ENCODE assay signal across 15 cellular contexts in genomic region chr1:232561381-232561780, GRCh38.
DNase-seq lines count a peak whose midpoint lies in the region; ATAC-seq and TF ChIP-seq lines count a peak whose summit lies in the region.
"Had no signal": no experiment of that assay in that cellular context is flagged by ENCODE, and none has a peak within 500 bp of the region (broad histone marks: within the 10 kb centered on the region; RNA-seq: fewer than 3 reads in every experiment).

No MANE protein-coding gene starts in this region.

- H3K23ac ChIP-seq in IMR-90 (ENCODE audit: low read depth, low read length) (no peak overlapping the region), mesendoderm (ENCODE audit: low read length) (no peak overlapping the region)

- no peak for TF ChIP-seq POLR2A in IMR-90 (IDR thresholded peaks at IDR 0.05; ENCODE audit: low read depth, low read length)

- ATAC-seq in IMR-90 (ENCODE audit: low read depth) (no peak), GM19452 (IDR thresholded peaks at IDR 0.05; ENCODE audit: unreplicated experiment) (no peak)
- no peak for ATAC-seq in naive thymus-derived CD8-positive, alpha-beta T cell
- ATAC-seq: HCT116 had no signal

- peaks cover 0 to 2% (median 0%) of the 10 kb centered on the region in 5 donors for H3K27me3 Mint-ChIP-seq in naive thymus-derived CD8-positive, alpha-beta T cell

- H3K79me1 ChIP-seq in IMR-90 (ENCODE audit: low read depth in 1 of 2, low read length in 2 of 2) (0 out of 4 replicates have a peak, but pooled peaks cover under 1% of the 10 kb centered on the region in 2 experiments), mesendoderm (ENCODE audit: low read length) (peaks cover 10% of the 10 kb centered on the region)

- no TSS peak for BruUV-seq in IMR-90 (replicated peaks; lab: Mats Ljungman, UMichigan)

- H3K56ac ChIP-seq in IMR-90 (ENCODE audit: extremely low read depth, insufficient read depth, low read length) = no peak overlapping the region
- peak overlapping the region; percentile 63 for H3K56ac ChIP-seq in mesendoderm (ENCODE audit: low read length)

- no peaks in the 10 kb centered on the region for H3K9me1 ChIP-seq in IMR-90 (ENCODE audit: insufficient read depth, low read length)

- H2AFZ ChIP-seq in IMR-90 (replicated peaks; ENCODE audit: low read length, poor library complexity) = no peak overlapping the region

- no peak overlapping the region for H4K5ac ChIP-seq in IMR-90 (ENCODE audit: low read depth, low read length)
- H4K5ac ChIP-seq in mesendoderm (ENCODE audit: low read length) = peak overlapping the region; percentile 29

- dilution Hi-C loops in IMR-90 (cut with HindIII; ENCODE audit: low sequenced_read_pairs, unreplicated experiment) = no loop called here

- H2BK120ac ChIP-seq in IMR-90 (ENCODE audit: low read depth, low read length) (no peak overlapping the region), mesendoderm (ENCODE audit: low read depth, low read length) (peak overlapping the region; percentile 92)

- H3K4me3 ChIP-seq in IMR-90 (ENCODE audit: insufficient read depth, low read depth, low read length) (no peak overlapping the region), mesendoderm (ENCODE audit: low read length) (no peak overlapping the region)
- H3K4me3 ChIP-seq: BLaER1 treated with 17β-estradiol and CSF1 and Interleukin-3, amounts not matched to agents 10 nM and 100 nM had no signal

- no peak overlapping the region for H3K4me3 Mint-ChIP-seq in naive thymus-derived CD8-positive, alpha-beta T cell
- H3K4me3 Mint-ChIP-seq: CD4-positive, CD25-positive, alpha-beta regulatory T cell had no signal

- H3K4ac ChIP-seq in IMR-90 (ENCODE audit: low read depth, low read length) (no peak overlapping the region), mesendoderm (ENCODE audit: low read depth, low read length) (peak overlapping the region; percentile 95)

- H3K27me3 ChIP-seq in IMR-90 (ENCODE audit: control insufficient read depth, insufficient read depth, low read length) (no peaks in the 10 kb centered on the region), mesendoderm (ENCODE audit: insufficient read depth, low read length, poor library complexity) (no peaks in the 10 kb centered on the region)
- H3K27me3 ChIP-seq: BLaER1 treated with 17β-estradiol and CSF1 and Interleukin-3, amounts not matched to agents 10 nM and 100 nM had no signal

- H3K27ac Mint-ChIP-seq in naive thymus-derived CD8-positive, alpha-beta T cell = no peak overlapping the region
- H3K27ac Mint-ChIP-seq: CD4-positive, CD25-positive, alpha-beta regulatory T cell had no signal

- CTCF ChIA-PET in IMR-90 (lab: Yijun Ruan, JAX) = no interaction called here

- H3K9ac ChIP-seq in IMR-90 (ENCODE audit: low read depth, low read length) = no peak overlapping the region
- no peak overlapping the region for H3K9ac ChIP-seq in mesendoderm (ENCODE audit: low read length)
- H3K9ac ChIP-seq: BLaER1 treated with 17β-estradiol and CSF1 and Interleukin-3, amounts not matched to agents 10 nM and 100 nM had no signal

- no peaks in the 10 kb centered on the region for H3K36me3 Mint-ChIP-seq in naive thymus-derived CD8-positive, alpha-beta T cell
- H3K36me3 Mint-ChIP-seq: CD4-positive, CD25-positive, alpha-beta regulatory T cell had no signal

- intact Hi-C loops in IMR-90 (cut with micrococcal nuclease) = no loop called here

- H2BK15ac ChIP-seq in IMR-90 (ENCODE audit: low read depth, low read length) (0 out of 3 replicates have a peak overlapping the region, but pooled peaks have one; percentile 7), mesendoderm (replicated peaks; ENCODE audit: low read depth) (peak overlapping the region; percentile 14)

- peak; percentile 30 for DNase-seq in NCI-H748 (lab: John Stamatoyannopoulos, UW; ENCODE audit: unreplicated experiment)
- DNase-seq in NCI-H748 treated with DMSO at 0.1 percent for 48 hours (lab: John Stamatoyannopoulos, UW) = no peak
- DNase-seq in IMR-90 = no peak
- DNase-seq in RPMI8226 = peak; percentile 56
- DNase-seq in mesendoderm = no peak
- DNase-seq in H4 (ENCODE audit: low spot score) = no peak
- DNase-seq in naive thymus-derived CD8-positive, alpha-beta T cell = no peak
- DNase-seq: 8988T; ACHN; CD4-positive, CD25-positive, alpha-beta regulatory T cell; DMS 273 treated with DMSO at 0.1 percent for 48 hours had no signal

- no peak overlapping the region for H3K4me2 ChIP-seq in IMR-90 (ENCODE audit: low read depth, low read length)
- no peak overlapping the region for H3K4me2 ChIP-seq in mesendoderm (ENCODE audit: low read length)

- in situ Hi-C loops in IMR-90 (cut with MboI; ENCODE audit: low sequenced_read_pairs) = no loop called here

- H2AK5ac ChIP-seq in IMR-90 (ENCODE audit: low read depth, low read length) (no peak overlapping the region), mesendoderm (ENCODE audit: low read length) (peak overlapping the region; percentile 55)

- H2BK20ac ChIP-seq in IMR-90 (ENCODE audit: low read depth, low read length) = no peak overlapping the region

- H4K91ac ChIP-seq in IMR-90 (ENCODE audit: insufficient read depth, low read depth, low read length) = no peak overlapping the region

- H3K27ac ChIP-seq in IMR-90 (ENCODE audit: insufficient read depth, low read length) (no peak overlapping the region), mesendoderm (ENCODE audit: low read depth, low read length) (peak overlapping the region; percentile 63)
- H3K27ac ChIP-seq: BLaER1 treated with 17β-estradiol and CSF1 and Interleukin-3, amounts not matched to agents 10 nM and 100 nM; HL-60 had no signal

- TF ChIP-seq RAD21 in IMR-90 (IDR thresholded peaks at IDR 0.05; ENCODE audit: low read length) = no peak

- peaks cover 3% of the 10 kb centered on the region; the same call in 1 of the 2 replicates for H3K4me1 ChIP-seq in IMR-90 (ENCODE audit: control insufficient read depth, insufficient read depth, low read length)
- H3K4me1 ChIP-seq in mesendoderm (ENCODE audit: control insufficient read depth, low read depth, low read length) = peaks cover 33% of the 10 kb centered on the region

- POLR2A ChIA-PET in IMR-90 (lab: Charles Lee; ENCODE audit: unreplicated experiment) = no interaction called here
- POLR2A ChIA-PET in naive thymus-derived CD8-positive, alpha-beta T cell (lab: Charles Lee) = no interaction called here

- no peaks in the 10 kb centered on the region for H4K20me1 ChIP-seq in IMR-90 (ENCODE audit: insufficient read depth, low read length)

- H4K8ac ChIP-seq in IMR-90 (ENCODE audit: low read depth in 2 of 2, low read length in 2 of 2) = no peak overlapping the region
- H4K8ac ChIP-seq in mesendoderm (ENCODE audit: low read depth, low read length) = no peak overlapping the region

- H2BK5ac ChIP-seq in IMR-90 (ENCODE audit: low read depth, low read length, poor library complexity, severe bottlenecking) (no peak overlapping the region), mesendoderm (ENCODE audit: low read length) (peak overlapping the region; percentile 80)

- no peaks in the 10 kb centered on the region for H3K9me3 ChIP-seq in IMR-90 (ENCODE audit: control insufficient read depth, insufficient read depth, low read length)
- H3K9me3 ChIP-seq: BLaER1 treated with 17β-estradiol and CSF1 and Interleukin-3, amounts not matched to agents 10 nM and 100 nM had no signal

- no peaks in the 10 kb centered on the region for H3K9me3 Mint-ChIP-seq in naive thymus-derived CD8-positive, alpha-beta T cell

- no peak for TF ChIP-seq CTCF in IMR-90 (conservative IDR thresholded peaks at IDR 0.05; ENCODE audit: low read depth, low read length)

- no CpG with 5 or more reads among the region's 2 CpGs for WGBS in IMR-90 (ENCODE audit: extremely low coverage in 2 of 2, insufficient read length in 1 of 2), 2 experiments
- WGBS in mesendoderm (ENCODE audit: extremely low coverage, insufficient coverage, low lambda C conversion rate) = no CpG with 5 or more reads among the region's 2 CpGs

- H3K36me3 ChIP-seq in IMR-90 (ENCODE audit: control insufficient read depth, insufficient read depth, low read length) (no peaks in the 10 kb centered on the region; the same call in 1 of the 2 replicates), mesendoderm (ENCODE audit: control insufficient read depth, insufficient read depth, low read length) (no peaks in the 10 kb centered on the region)

- peaks cover 0 to 8% (median under 1%) of the 10 kb centered on the region in 4 donors for H3K4me1 Mint-ChIP-seq in naive thymus-derived CD8-positive, alpha-beta T cell
- H3K4me1 Mint-ChIP-seq: CD4-positive, CD25-positive, alpha-beta regulatory T cell had no signal

- H3K79me2 ChIP-seq in mesendoderm (ENCODE audit: control insufficient read depth, insufficient read depth, low read length) = peaks cover 17% of the 10 kb centered on the region

- H3K14ac ChIP-seq in IMR-90 (replicated peaks; ENCODE audit: low read depth, low read length) = no peak overlapping the region

- H2AK9ac ChIP-seq in IMR-90 (replicated peaks; ENCODE audit: low read depth, low read length, poor library complexity) = no peak overlapping the region

- H3K18ac ChIP-seq in IMR-90 (ENCODE audit: low read depth, low read length) = no peak overlapping the region
- peak overlapping the region; percentile 83 for H3K18ac ChIP-seq in mesendoderm (ENCODE audit: low read length)

TF ChIP-seq in IMR-90, 13 proteins besides CTCF, POLR2A, EP300 and RAD21 (continues in another document):
- no peak for TF ChIP-seq RCOR1 (IDR thresholded peaks at IDR 0.05; ENCODE audit: insufficient replicate concordance, low read length)
- TF ChIP-seq MXI1 (IDR thresholded peaks at IDR 0.05; ENCODE audit: borderline replicate concordance, low read depth, low read length) = no peak
- no peak for TF ChIP-seq NFE2L2 (IDR thresholded peaks at IDR 0.05; ENCODE audit: low read depth, low read length)
- no peak for TF ChIP-seq BHLHE40 (IDR thresholded peaks at IDR 0.05; ENCODE audit: low read depth, low read length)
- TF ChIP-seq MAFK (IDR thresholded peaks at IDR 0.05; ENCODE audit: low read depth, low read length) = no peak
- TF ChIP-seq SMC3 (IDR thresholded peaks at IDR 0.05; ENCODE audit: low read depth, low read length) = no peak
- TF ChIP-seq FOS (IDR thresholded peaks at IDR 0.05; ENCODE audit: low read depth, low read length) = no peak
- no peak for TF ChIP-seq USF2 (IDR thresholded peaks at IDR 0.05; ENCODE audit: low read depth, low read length)
- TF ChIP-seq CEBPB (IDR thresholded peaks at IDR 0.05; ENCODE audit: low read depth, low read length) = no peak
- no peak for TF ChIP-seq MAZ (IDR thresholded peaks at IDR 0.05; ENCODE audit: borderline replicate concordance, low read depth, low read length)
- TF ChIP-seq RFX5 (IDR thresholded peaks at IDR 0.05; ENCODE audit: low read depth, low read length) = no peak

Comparison
In these comparisons a context has a peak if more than half of its experiments do, and no peak if none do; other contexts are left out.
1. DNase-seq: peak in NCI-H748 (single experiment) and RPMI8226 (single experiment); none in NCI-H748 treated with DMSO at 0.1 percent for 48 hours (single experiment), IMR-90 (single experiment), mesendoderm (single experiment), H4 (single experiment) and naive thymus-derived CD8-positive, alpha-beta T cell (0 of 10).